In the genomic region with DNA sequence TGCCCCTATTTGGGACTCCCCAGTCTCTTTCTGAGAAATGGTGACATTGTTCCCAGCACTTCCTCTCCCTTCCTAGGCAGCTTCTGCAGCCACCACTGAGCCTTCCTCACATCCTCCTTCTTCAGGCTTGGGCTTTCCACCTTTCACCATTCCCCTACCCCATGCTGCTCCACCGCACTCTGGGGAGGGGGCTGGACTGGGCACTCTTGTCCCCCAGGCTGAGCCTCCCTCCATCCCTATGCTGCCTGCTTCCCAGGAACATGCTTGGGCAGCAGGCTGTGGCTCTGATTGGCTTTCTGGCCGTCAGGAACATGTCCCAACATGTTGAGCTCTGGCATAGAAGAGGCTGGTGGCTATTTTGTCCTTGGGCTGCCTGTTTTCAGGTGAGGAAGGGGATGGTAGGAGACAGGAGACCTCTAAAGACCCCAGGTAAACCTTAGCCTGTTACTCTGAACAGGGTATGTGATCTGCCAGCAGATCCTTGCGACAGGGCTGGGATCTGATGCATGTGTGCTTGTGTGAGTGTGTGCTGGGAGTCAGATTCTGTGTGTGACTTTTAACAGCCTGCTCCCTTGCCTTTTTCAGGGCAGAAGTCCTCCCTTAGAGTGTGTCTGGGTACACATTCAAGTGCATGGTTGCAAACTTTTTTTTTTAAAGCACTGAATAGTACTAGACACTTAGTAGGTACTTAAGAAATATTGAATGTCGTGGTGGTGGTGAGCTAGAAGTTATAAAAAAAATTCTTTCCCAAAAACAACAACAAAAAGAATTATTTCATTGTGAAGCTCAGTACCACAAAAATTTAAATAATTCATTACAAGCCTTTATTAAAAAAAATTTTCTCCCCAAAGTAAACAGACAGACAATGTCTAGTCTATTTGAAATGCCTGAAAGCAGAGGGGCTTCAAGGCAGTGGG, we compare ENCODE assay signal across 8 cellular contexts. TPM values are rescaled to one million over a fixed set of nuclear protein-coding genes. Genes with fewer than 3 reads are reported as not detected.
DNase-seq lines count a peak whose midpoint lies in the region; ATAC-seq and TF ChIP-seq lines count a peak whose summit lies in the region.

No MANE protein-coding gene starts in this region.

- H3K18ac ChIP-seq in H9 (ENCODE audit: insufficient read length, low read depth, low read length): peak overlapping the region; percentile 88

- H2BK20ac ChIP-seq in H9 (ENCODE audit: low read depth, low read length, poor library complexity, severe bottlenecking): no peak overlapping the region

- no peak for TF ChIP-seq CTCF in AG10803 (conservative IDR thresholded peaks at IDR 0.05; ENCODE audit: low read length)
- TF ChIP-seq CTCF in H9 (conservative IDR thresholded peaks at IDR 0.05): no peak

- no peaks in the 10 kb centered on the region for H3K79me2 ChIP-seq in H9 (ENCODE audit: insufficient read depth, low read length)

- POLR2A ChIA-PET in activated naive CD8-positive, alpha-beta T cell treated with anti-CD3 and anti-CD28 coated beads, Interleukin-2, amount 10 ng/mL, durations not matched to agents 7 days and 5 days (lab: Charles Lee): interaction anchor here (0.6 kb wide), 1 partner anchor 97 kb away, joined by 3 read pairs; no protein-coding TSS in a partner anchor

- H4K5ac ChIP-seq in H9 (ENCODE audit: insufficient read length, low read depth, low read length): no peak overlapping the region

- H3K9me3 Mint-ChIP-seq in H9: no peaks in the 10 kb centered on the region; a peak in 2 of 5 replicates
- H3K9me3 Mint-ChIP-seq in activated naive CD8-positive, alpha-beta T cell treated with anti-CD3 and anti-CD28 coated beads, Interleukin-2, amount 10 ng/mL, durations not matched to agents 7 days and 5 days: no peaks in the 10 kb centered on the region
- H3K9me3 Mint-ChIP-seq in memory B cell: no peaks in the 10 kb centered on the region

- DNase-seq in AG10803 (ENCODE audit: low read depth) (peak; percentile 75), H9 (peak; percentile 77), memory B cell (ENCODE audit: low spot score in 2 of 2) (no peak), NOMO-1 (lab: John Stamatoyannopoulos, UW; ENCODE audit: unreplicated experiment in 2 of 2) (no peak), middle frontal gyrus (ENCODE audit: extremely low spot score, low spot score) (no peak)
- no peak for DNase-seq in activated naive CD8-positive, alpha-beta T cell treated with anti-CD3 and anti-CD28 coated beads, Interleukin-2, amount 10 ng/mL, durations not matched to agents 7 days and 5 days

- peaks cover 5% of the 10 kb centered on the region; the same call in 1 of the 2 replicates for H3K27me3 ChIP-seq in H9 (ENCODE audit: insufficient read depth, low read length)

- ATAC-seq in activated naive CD8-positive, alpha-beta T cell treated with anti-CD3 and anti-CD28 coated beads, Interleukin-2, amount 10 ng/mL, durations not matched to agents 7 days and 5 days (ENCODE audit: low read depth): no peak
- no peak for ATAC-seq in memory B cell (ENCODE audit: low read depth)
- no peak for ATAC-seq in GM19467 (IDR thresholded peaks at IDR 0.05; ENCODE audit: unreplicated experiment)
- no peak for ATAC-seq in HG02678 (IDR thresholded peaks at IDR 0.05; ENCODE audit: unreplicated experiment)

- H3K4me2 ChIP-seq in H9 (ENCODE audit: insufficient read depth, insufficient read length, low read length): no peak overlapping the region

- no peak overlapping the region for H3K4ac ChIP-seq in H9 (ENCODE audit: low read depth, low read length)

- H3K9ac ChIP-seq in H9 (ENCODE audit: extremely low read depth, insufficient read length, low read length): no peak overlapping the region

- no peak overlapping the region for H2AFZ ChIP-seq in H9 (ENCODE audit: low read length)

- H3K4me3 Mint-ChIP-seq in H9 (no peak overlapping the region; a peak in 1 of 5 replicates), memory B cell (no peak overlapping the region)
- H3K4me3 Mint-ChIP-seq in activated naive CD8-positive, alpha-beta T cell treated with anti-CD3 and anti-CD28 coated beads, Interleukin-2, amount 10 ng/mL, durations not matched to agents 7 days and 5 days: peak overlapping the region; percentile 68

- H3K27me3 Mint-ChIP-seq in H9 (ENCODE audit: low read depth) (peaks cover 24% of the 10 kb centered on the region), memory B cell (no peaks in the 10 kb centered on the region)
- peaks cover 2% of the 10 kb centered on the region for H3K27me3 Mint-ChIP-seq in activated naive CD8-positive, alpha-beta T cell treated with anti-CD3 and anti-CD28 coated beads, Interleukin-2, amount 10 ng/mL, durations not matched to agents 7 days and 5 days

- H3K23me2 ChIP-seq in H9 (ENCODE audit: insufficient read length, low read depth, low read length, poor library complexity, severe bottlenecking): peaks cover 14% of the 10 kb centered on the region

- H2BK5ac ChIP-seq in H9 (ENCODE audit: insufficient read length, low read length): no peak overlapping the region

- no peak overlapping the region for H3K23ac ChIP-seq in H9 (ENCODE audit: insufficient read length, low read depth, low read length)

- H4K20me1 ChIP-seq in H9 (ENCODE audit: control insufficient read depth, insufficient read depth, insufficient read length): no peaks in the 10 kb centered on the region

- H2BK15ac ChIP-seq in H9 (ENCODE audit: low read depth, low read length): no peak overlapping the region

- peak overlapping the region; percentile 43 for H3K4me3 ChIP-seq in AG10803 (ENCODE audit: low read length)

- no peak overlapping the region for H4K91ac ChIP-seq in H9 (ENCODE audit: insufficient read length, low read depth, low read length)

- H2BK120ac ChIP-seq in H9 (ENCODE audit: low read depth, low read length, poor library complexity, severe bottlenecking): no peak overlapping the region

- no peaks in the 10 kb centered on the region for H3K9me3 ChIP-seq in H9 (ENCODE audit: control insufficient read depth, low read depth, low read length)

- peaks cover 43 to 44% of the 10 kb centered on the region in 2 experiments for H3K4me1 Mint-ChIP-seq in H9
- peaks cover 35% of the 10 kb centered on the region for H3K4me1 Mint-ChIP-seq in activated naive CD8-positive, alpha-beta T cell treated with anti-CD3 and anti-CD28 coated beads, Interleukin-2, amount 10 ng/mL, durations not matched to agents 7 days and 5 days
- H3K4me1 Mint-ChIP-seq in memory B cell: peaks cover 19% of the 10 kb centered on the region

- H3K4me1 ChIP-seq in H9 (ENCODE audit: insufficient read depth, low read length): peaks cover 6% of the 10 kb centered on the region; the same call in 1 of the 2 replicates

- H3K27ac ChIP-seq in H9 (ENCODE audit: insufficient read length, low read depth, low read length): no peak overlapping the region

- H3K27ac Mint-ChIP-seq in H9 (peak overlapping the region in 2 of 3 experiments; percentile 65 to 95; a peak in 4 of 7 replicates), memory B cell (peak overlapping the region; percentile 99)
- H3K27ac Mint-ChIP-seq in activated naive CD8-positive, alpha-beta T cell treated with anti-CD3 and anti-CD28 coated beads, Interleukin-2, amount 10 ng/mL, durations not matched to agents 7 days and 5 days: peak overlapping the region; percentile 79

- H3K36me3 Mint-ChIP-seq in H9 (ENCODE audit: insufficient read depth in 1 of 3, low read depth in 3 of 3): no peaks in the 10 kb centered on the region
- peaks cover 3% of the 10 kb centered on the region for H3K36me3 Mint-ChIP-seq in activated naive CD8-positive, alpha-beta T cell treated with anti-CD3 and anti-CD28 coated beads, Interleukin-2, amount 10 ng/mL, durations not matched to agents 7 days and 5 days
- H3K36me3 Mint-ChIP-seq in memory B cell: peaks cover 2% of the 10 kb centered on the region

- H3K79me1 ChIP-seq in H9 (ENCODE audit: insufficient read depth, low read depth, low read length, poor library complexity, severe bottlenecking): no peaks in the 10 kb centered on the region

- no peak overlapping the region for H3T11ph ChIP-seq in H9 (ENCODE audit: low read length)

- H3K56ac ChIP-seq in H9 (ENCODE audit: insufficient read length, low read depth, low read length): no peak overlapping the region

- H2BK12ac ChIP-seq in H9 (ENCODE audit: insufficient read length, low read depth, low read length): no peak overlapping the region

- H2AK5ac ChIP-seq in H9 (ENCODE audit: insufficient read length, low read length): no peak overlapping the region

- no peak overlapping the region for H4K8ac ChIP-seq in H9 (replicated peaks; ENCODE audit: insufficient read length, low read depth, low read length)

- WGBS in H9 (ENCODE audit: extremely low coverage, insufficient read length, low lambda C conversion rate): no CpG with 5 or more reads among the region's 4 CpGs

- H3K14ac ChIP-seq in H9 (ENCODE audit: insufficient read depth, low read length): peak overlapping the region; percentile 89; the same call in 1 of the 2 replicates

RNA-seq across cellular contexts. Expression of gene CDKN1A, which starts 2.1 kb away (rescaled TPM):
- total RNA-seq in H9 (2021): 17.4 and 19.1 TPM in 2 replicates
- 10 to 100 TPM; 25.1 to 25.9 TPM for total RNA-seq in activated naive CD8-positive, alpha-beta T cell treated with anti-CD3 and anti-CD28 coated beads, Interleukin-2, amount 10 ng/mL, durations not matched to agents 7 days and 5 days

RNA-seq across cellular contexts. Expression of gene RAB44, which starts 21.2 kb away (rescaled TPM):
- 0.04 TPM in 1 of 2 replicates, not detected in the other for total RNA-seq in H9 (2021)
- total RNA-seq in activated naive CD8-positive, alpha-beta T cell treated with anti-CD3 and anti-CD28 coated beads, Interleukin-2, amount 10 ng/mL, durations not matched to agents 7 days and 5 days: not detected

Comparison
In these comparisons a context has a peak if more than half of its experiments do, and no peak if none do; other contexts are left out.
1. DNase-seq: peak in AG10803 (single experiment) and H9 (single experiment); none in activated naive CD8-positive, alpha-beta T cell treated with anti-CD3 and anti-CD28 coated beads, Interleukin-2, amount 10 ng/mL, durations not matched to agents 7 days and 5 days (single experiment), memory B cell (0 of 2), NOMO-1 (0 of 2) and middle frontal gyrus (single experiment).
2. Peak in every context shown above with its lines, with median percentiles within 50 percentile points of each other: H3K27ac Mint-ChIP-seq.